In the genomic region with DNA sequence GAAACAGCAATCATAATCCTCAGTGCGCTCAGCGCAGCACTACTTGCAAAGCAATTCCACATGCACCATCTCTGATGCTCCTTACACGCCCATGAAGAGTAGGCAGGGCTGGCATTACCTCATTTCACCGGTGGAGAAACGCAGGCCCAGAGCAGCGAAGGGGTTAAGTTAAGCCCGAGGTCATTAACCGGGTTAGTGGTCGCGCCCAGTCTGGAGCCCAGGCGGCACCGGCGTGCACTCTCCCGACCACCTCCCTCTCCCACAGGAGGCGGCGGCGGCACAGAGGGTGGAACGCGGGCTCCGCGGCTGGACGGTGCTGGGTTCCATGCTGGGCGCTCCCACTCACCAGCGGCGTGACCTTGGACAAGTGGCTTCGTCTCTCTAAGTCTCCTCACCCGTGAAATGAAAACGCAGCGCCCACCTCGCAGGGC, we compare ENCODE assay signal across 8 cellular contexts. TPM values are rescaled to one million over a fixed set of nuclear protein-coding genes. Genes with fewer than 3 reads are reported as not detected.
DNase-seq lines count a peak whose midpoint lies in the region; ATAC-seq, FAIRE-seq and TF ChIP-seq lines count a peak whose summit lies in the region.

No MANE protein-coding gene starts in this region.

- H3K27ac Mint-ChIP-seq in activated T-cell treated with anti-CD3 and anti-CD28 coated beads, Interleukin-2, amount 50 U/mL, for 72 hours, result peak overlapping the region; percentile 42

- intact Hi-C loops in spleen (cut with DNase I; ENCODE audit: low total_unique reads), result no loop called here

- peak overlapping the region; percentile 91 for H3K9ac ChIP-seq in iPS-18a (ENCODE audit: low read length)

- H3K27me3 Mint-ChIP-seq in activated T-cell treated with anti-CD3 and anti-CD28 coated beads, Interleukin-2, amount 50 U/mL, for 72 hours (ENCODE audit: low read depth), result peaks cover 7% of the 10 kb centered on the region

- peaks cover 29% of the 10 kb centered on the region for H3K4me1 Mint-ChIP-seq in activated T-cell treated with anti-CD3 and anti-CD28 coated beads, Interleukin-2, amount 50 U/mL, for 72 hours (ENCODE audit: low read depth)

- peak overlapping the region; percentile 85 to 91 for H3K4me3 Mint-ChIP-seq in activated T-cell treated with anti-CD3 and anti-CD28 coated beads, Interleukin-2, amount 50 U/mL, for 72 hours

- FAIRE-seq in urothelium cell line (lab: Jason Lieb, UNC), result no peak

- peak overlapping the region; percentile 90 for H3K27ac ChIP-seq in angular gyrus (ENCODE audit: low read depth, low read length)
- no peak overlapping the region for H3K27ac ChIP-seq in iPS-18a (ENCODE audit: low read length)
- peak overlapping the region; percentile 78 to 97 (median 94) for H3K27ac ChIP-seq in spleen

- 0 to 7% (median 1%) methylated on average over 3 to 30 of the region's 30 CpGs for WGBS in spleen, 5 donors

- peaks cover 5% of the 10 kb centered on the region for H3K36me3 ChIP-seq in iPS-18a (ENCODE audit: control insufficient read depth, low read depth, low read length)
- H3K36me3 ChIP-seq in spleen, result peaks cover 0 to 57% (median 21%) of the 10 kb centered on the region in 6 donors

- peak overlapping the region; percentile 92 for H3K4me3 ChIP-seq in Jurkat, Clone E6-1 (ENCODE audit: low read length)
- H3K4me3 ChIP-seq in iPS-18a (ENCODE audit: low read length) (peak overlapping the region; percentile 92), spleen (peak overlapping the region; percentile 81 to 98 (median 92))

- no peak for TF ChIP-seq CTCF in spleen (IDR thresholded peaks at IDR 0.05 in 8 of 11, conservative IDR thresholded peaks at IDR 0.05 in 3 of 11)

- H3K4me1 ChIP-seq in iPS-18a (ENCODE audit: control insufficient read depth, low read depth, low read length) (peaks cover 17% of the 10 kb centered on the region), spleen (peaks cover 43 to 74% (median 58%) of the 10 kb centered on the region in 6 donors)

- peaks cover under 1 to 4% of the 10 kb centered on the region in 2 donors for H3K36me3 Mint-ChIP-seq in activated T-cell treated with anti-CD3 and anti-CD28 coated beads, Interleukin-2, amount 50 U/mL, for 72 hours (ENCODE audit: insufficient read depth in 2 of 2)

- H3K9me3 ChIP-seq in iPS-18a (ENCODE audit: control insufficient read depth, low read depth, low read length) (no peaks in the 10 kb centered on the region), spleen (no peaks in the 10 kb centered on the region)

- no peaks in the 10 kb centered on the region for H3K9me3 Mint-ChIP-seq in activated T-cell treated with anti-CD3 and anti-CD28 coated beads, Interleukin-2, amount 50 U/mL, for 72 hours

- DNase-seq in activated T-cell treated with anti-CD3 and anti-CD28 coated beads, Interleukin-2, amount 50 U/mL, for 72 hours, result peak in 1 of 2 donors; percentile 31
- DNase-seq in activated T-cell treated with anti-CD3 and anti-CD28 coated beads for 4 hours (no peak), spleen (no peak), urothelium cell line (ENCODE audit: low spot score) (no peak), NCI-H510A (lab: John Stamatoyannopoulos, UW) (no peak)
- DNase-seq in Jurkat, Clone E6-1 (ENCODE audit: low read depth, low spot score), result no peak

- TF ChIP-seq POLR2A in spleen (IDR thresholded peaks at IDR 0.05), result no peak

- ATAC-seq in activated T-cell treated with anti-CD3 and anti-CD28 coated beads, Interleukin-2, amount 50 U/mL, for 72 hours (replicated peaks in 1 of 2), result peak; percentile 2 to 6

- H3K27me3 ChIP-seq in iPS-18a (ENCODE audit: control insufficient read depth, insufficient read depth, low read length) (peaks cover 14% of the 10 kb centered on the region), spleen (replicated peaks in 1 of 7) (peaks cover 0 to 1% (median 0%) of the 10 kb centered on the region in 7 donors)

RNA-seq across cellular contexts. Expression of a gene that starts 0.5 kb away (rescaled TPM):
- 10 to 100 TPM; 55.4 to 59.8 TPM for total RNA-seq in activated T-cell treated with anti-CD3 and anti-CD28 coated beads, Interleukin-2, amount 50 U/mL, for 72 hours
- polyA plus RNA-seq in Jurkat, Clone E6-1 (2012; ENCODE audit: insufficient read depth, insufficient read length), result 34.5 TPM
- total RNA-seq in spleen, result 100 to 1,000 TPM in 1 of 7 donors, 10 to 100 TPM in 6; 72.9 to 102 (median 77.6) TPM
- 100 to 1,000 TPM in 2 of 3 donors, 10 to 100 TPM in 1; 83.9 to 183 (median 136) TPM for polyA plus RNA-seq in spleen

RNA-seq across cellular contexts. Expression of a gene that starts 3.2 kb away (rescaled TPM):
- 10 to 100 TPM; 67.3 to 68.5 TPM for total RNA-seq in activated T-cell treated with anti-CD3 and anti-CD28 coated beads, Interleukin-2, amount 50 U/mL, for 72 hours
- polyA plus RNA-seq in Jurkat, Clone E6-1 (2012; ENCODE audit: insufficient read depth, insufficient read length), result 24.7 TPM
- total RNA-seq in spleen, result 10 to 100 TPM; 27.1 to 47.8 (median 38.2) TPM
- 10 to 100 TPM; 43.0 to 73.4 (median 45.9) TPM for polyA plus RNA-seq in spleen

RNA-seq across cellular contexts. Expression of a gene that starts 6.2 kb away (rescaled TPM):
- 10 to 100 TPM; 26.9 to 28.4 TPM for total RNA-seq in activated T-cell treated with anti-CD3 and anti-CD28 coated beads, Interleukin-2, amount 50 U/mL, for 72 hours
- polyA plus RNA-seq in Jurkat, Clone E6-1 (2012; ENCODE audit: insufficient read depth, insufficient read length), result 38.2 TPM
- total RNA-seq in spleen, result 10 to 100 TPM; 43.2 to 94.4 (median 73.0) TPM
- 10 to 100 TPM; 21.8 to 79.1 (median 51.2) TPM for polyA plus RNA-seq in spleen

RNA-seq across cellular contexts. Expression of a gene that starts 20.7 kb away (rescaled TPM):
- total RNA-seq in activated T-cell treated with anti-CD3 and anti-CD28 coated beads, Interleukin-2, amount 50 U/mL, for 72 hours, result 10 to 100 TPM; 73.7 to 75.6 TPM
- polyA plus RNA-seq in Jurkat, Clone E6-1 (2012; ENCODE audit: insufficient read depth, insufficient read length), result 71.3 TPM
- total RNA-seq in spleen, result 100 to 1,000 TPM in 1 of 7 donors, 10 to 100 TPM in 6; 58.9 to 112 (median 85.2) TPM
- polyA plus RNA-seq in spleen, result 100 to 1,000 TPM in 1 of 3 donors, 10 to 100 TPM in 2; 43.9 to 122 (median 99.4) TPM

RNA-seq across cellular contexts. Expression of a gene that starts 22.4 kb away (rescaled TPM):
- total RNA-seq in activated T-cell treated with anti-CD3 and anti-CD28 coated beads, Interleukin-2, amount 50 U/mL, for 72 hours, result 10 to 100 TPM in 1 of 2 donors, 1 to 10 TPM in 1; 9.4 to 11.6 TPM
- 78.3 TPM for polyA plus RNA-seq in Jurkat, Clone E6-1 (2012; ENCODE audit: insufficient read depth, insufficient read length)
- 10 to 100 TPM in 4 of 7 donors, 1 to 10 TPM in 3; 7.5 to 17.9 (median 11.2) TPM for total RNA-seq in spleen
- polyA plus RNA-seq in spleen, result 10 to 100 TPM in 1 of 3 donors, 1 to 10 TPM in 2; 6.3 to 10.1 (median 9.2) TPM
